Comparison of ENCODE assay signal across 15 cellular contexts in the genomic region with DNA sequence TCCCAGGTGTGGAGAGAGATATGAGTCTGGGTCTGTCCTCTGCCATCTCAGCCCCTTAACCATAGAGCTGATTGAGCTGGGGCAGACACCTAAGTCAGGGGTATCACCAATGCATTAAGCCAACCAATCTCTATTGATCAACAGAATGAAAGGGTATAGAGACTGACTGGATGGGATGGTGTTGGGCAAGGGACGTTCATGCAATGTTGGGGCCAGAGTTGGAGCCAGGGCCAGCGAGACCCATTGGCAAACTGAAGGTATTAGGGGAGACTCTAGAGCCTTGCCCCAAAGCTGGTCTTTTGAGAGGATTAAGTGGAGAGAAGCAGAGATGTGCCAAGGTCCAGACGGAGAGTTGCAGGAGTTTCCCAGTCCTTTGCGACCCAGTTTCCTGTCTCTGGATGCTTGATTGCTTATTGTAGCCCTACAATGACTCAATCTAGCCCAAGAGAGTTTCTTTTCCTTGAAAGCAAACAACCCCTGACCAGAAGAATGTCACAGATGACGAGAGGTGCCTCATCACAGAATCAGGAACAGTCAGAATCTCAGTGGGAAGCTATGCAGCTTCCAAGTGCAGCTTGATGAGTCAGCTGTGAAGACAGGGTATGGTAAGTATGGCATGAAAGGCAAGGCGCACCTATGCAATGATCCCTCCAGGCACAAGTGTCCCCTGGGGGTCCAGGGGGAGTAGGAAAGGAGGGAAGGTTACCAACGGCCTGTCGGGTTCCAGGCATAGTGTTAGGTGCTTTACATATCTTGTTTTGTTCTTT.
A peak's percentile ranks its signal among the peaks of the same experiment; 100 is the strongest.
DNase-seq lines count a peak whose midpoint lies in the region; ATAC-seq, FAIRE-seq and TF ChIP-seq lines count a peak whose summit lies in the region.
"Had no signal": no experiment of that assay in that cellular context is flagged by ENCODE, and none has a peak within 500 bp of the region (broad histone marks: within the 10 kb centered on the region; RNA-seq: fewer than 3 reads in every experiment).

No MANE protein-coding gene starts in this region.

- H3K79me2 ChIP-seq in trophoblast cell (ENCODE audit: control insufficient read depth, insufficient read depth, low read length, poor library complexity) (no peaks in the 10 kb centered on the region), HepG2 (ENCODE audit: insufficient read depth, low read length) (no peaks in the 10 kb centered on the region)

- H3K9me3 Mint-ChIP-seq in chondrocyte (ENCODE audit: low read depth), result no peaks in the 10 kb centered on the region
- H3K9me3 Mint-ChIP-seq: activated naive CD4-positive, alpha-beta T cell treated with anti-CD3 and anti-CD28 coated beads, Interleukin-2, amount 50 U/mL, for 72 hours had no signal

- H3K27ac ChIP-seq in trophoblast cell (ENCODE audit: low read depth, low read length) (peak overlapping the region; percentile 55), HepG2 (ENCODE audit: extremely low read length, insufficient read depth, low read length) (no peak overlapping the region)
- H3K27ac ChIP-seq: colonic mucosa, right atrium auricular region, VCaP had no signal

- no peak overlapping the region for H2AFZ ChIP-seq in trophoblast cell (ENCODE audit: insufficient read depth, low read length, poor library complexity)
- no peak overlapping the region for H2AFZ ChIP-seq in HepG2 (ENCODE audit: low read length)

- no peaks in the 10 kb centered on the region for H4K20me1 ChIP-seq in HepG2 (ENCODE audit: insufficient read depth, low read length)

- no peak overlapping the region for H2BK5ac ChIP-seq in trophoblast cell (ENCODE audit: low read depth, low read length, poor library complexity)

- no peak overlapping the region for H4K12ac ChIP-seq in trophoblast cell (ENCODE audit: low read depth, low read length)

- H3K4me1 ChIP-seq in trophoblast cell (ENCODE audit: control insufficient read depth in 1 of 2, insufficient read depth in 2 of 2, low read length in 2 of 2) (peaks cover 7 to 13% of the 10 kb centered on the region in 2 experiments), HepG2 (ENCODE audit: insufficient read depth, low read length) (no peaks in the 10 kb centered on the region)
- H3K4me1 ChIP-seq: colonic mucosa, right atrium auricular region had no signal

- intact Hi-C loops in HepG2 (cut with micrococcal nuclease; ENCODE audit: unreplicated experiment), result no loop called here

- peaks cover 10% of the 10 kb centered on the region for H3K4me1 Mint-ChIP-seq in chondrocyte (ENCODE audit: low read depth)

- H3K9ac ChIP-seq in trophoblast cell (ENCODE audit: low read length) (no peak overlapping the region), HepG2 (ENCODE audit: insufficient read depth, low read depth, low read length) (no peak overlapping the region)

- H3K4me3 ChIP-seq in trophoblast cell (ENCODE audit: low read depth, low read length) (no peak overlapping the region), HepG2 (replicated peaks in 1 of 3; ENCODE audit: insufficient read depth in 1 of 3, low read depth in 2 of 3, low read length in 3 of 3) (no peak overlapping the region)
- H3K4me3 ChIP-seq: colonic mucosa, right atrium auricular region had no signal

- H3K27ac Mint-ChIP-seq in chondrocyte (ENCODE audit: unreplicated experiment), result peak overlapping the region; percentile 1

- H3K4me2 ChIP-seq in trophoblast cell (ENCODE audit: low read length) (no peak overlapping the region), HepG2 (ENCODE audit: low read depth, low read length) (no peak overlapping the region)

- H3K36me3 ChIP-seq in trophoblast cell (ENCODE audit: control insufficient read depth in 1 of 2, insufficient read depth in 2 of 2, low read length in 2 of 2) (no peaks in the 10 kb centered on the region), HepG2 (replicated peaks in 1 of 2; ENCODE audit: control insufficient read depth in 1 of 2, insufficient read depth in 2 of 2, low read length in 2 of 2) (no peaks in the 10 kb centered on the region)
- H3K36me3 ChIP-seq: colonic mucosa, right atrium auricular region had no signal

- no peak overlapping the region for H3K4me3 Mint-ChIP-seq in chondrocyte (ENCODE audit: unreplicated experiment)

- DNase-seq in EL (peak; percentile 70), LHCN-M2 (ENCODE audit: low read depth) (peak; percentile 23), chondrocyte (ENCODE audit: low spot score) (no peak), trophoblast cell (peak; percentile 63 to 75), HepG2 (ENCODE audit: low spot score) (no peak), left lobe of liver (ENCODE audit: low spot score) (no peak)
- DNase-seq: colonic mucosa, COR-L47, NCI-H1105 treated with DMSO at 0.1 percent for 48 hours, NCI-H526 had no signal

- no peak overlapping the region for H2AK5ac ChIP-seq in trophoblast cell (ENCODE audit: low read length)

- H3K18ac ChIP-seq in trophoblast cell (ENCODE audit: low read length), result no peak overlapping the region

- in situ Hi-C loops in HepG2 (cut with HindIII; ENCODE audit: extremely low pct_ligation_motif_present, low pct_unique_long_range_greater_than_20kb), result loop anchor here (25.0 kb wide), 2 partner anchors 140 to 465 kb away; no protein-coding TSS in a partner anchor

- TF ChIP-seq CTCF in chondrocyte (IDR thresholded peaks at IDR 0.05) (no peak), HepG2 (CRISPR knock-in tag; IDR thresholded peaks at IDR 0.05) (no peak)

- WGBS in trophoblast cell (ENCODE audit: extremely low coverage, insufficient coverage, insufficient read length), result no CpG with 5 or more reads among the region's 8 CpGs
- WGBS in HepG2 (ENCODE audit: low lambda C conversion rate), result 20% methylated on average over 7 of the region's 8 CpGs

- no peaks in the 10 kb centered on the region for H3K79me1 ChIP-seq in trophoblast cell (ENCODE audit: low read length)

- H3K9me3 ChIP-seq in trophoblast cell (ENCODE audit: insufficient read depth, low read depth, low read length) (no peaks in the 10 kb centered on the region), HepG2 (ENCODE audit: low read length) (no peaks in the 10 kb centered on the region)
- H3K9me3 ChIP-seq: colonic mucosa, right atrium auricular region had no signal

- H3K27me3 ChIP-seq in trophoblast cell (ENCODE audit: insufficient read depth, low read length), result no peaks in the 10 kb centered on the region
- H3K27me3 ChIP-seq in HepG2 (ENCODE audit: control insufficient read depth in 1 of 2, insufficient read depth in 2 of 2, low read length in 2 of 2), result peaks cover 3 to 27% of the 10 kb centered on the region in 2 experiments; a peak in 3 of 5 replicates
- H3K27me3 ChIP-seq: colonic mucosa, right atrium auricular region had no signal

- TF ChIP-seq POLR2A in HepG2 (IDR thresholded peaks at IDR 0.05; ENCODE audit: insufficient read depth in 1 of 2, low read depth in 2 of 2, low read length in 2 of 2), result no peak

- H2BK12ac ChIP-seq in trophoblast cell (ENCODE audit: low read length), result no peak overlapping the region

- H3K4ac ChIP-seq in trophoblast cell (ENCODE audit: low read depth, low read length), result no peak overlapping the region

- TF ChIP-seq EP300 in HepG2 (IDR thresholded peaks at IDR 0.05; ENCODE audit: low read depth in 2 of 2, low read length in 2 of 2), result no peak
- no peak for TF ChIP-seq EP300 in HepG2 (CRISPR knock-in tag; IDR thresholded peaks at IDR 0.05; ENCODE audit: borderline replicate concordance)

- POLR2A ChIA-PET in HepG2 (lab: Yijun Ruan, JAX), result interaction anchor here (0.7 kb wide), 1 partner anchor 8 kb away, joined by 3 read pairs; no protein-coding TSS in a partner anchor

- H3K36me3 Mint-ChIP-seq in chondrocyte (ENCODE audit: low read depth), result no peaks in the 10 kb centered on the region
- H3K36me3 Mint-ChIP-seq: activated naive CD4-positive, alpha-beta T cell treated with anti-CD3 and anti-CD28 coated beads, Interleukin-2, amount 50 U/mL, for 72 hours had no signal

- H4K91ac ChIP-seq in trophoblast cell (ENCODE audit: low read depth, low read length), result no peak overlapping the region

- BruUV-seq in HepG2 (replicated peaks; lab: Mats Ljungman, UMichigan), result no TSS peak

- H4K8ac ChIP-seq in trophoblast cell (ENCODE audit: low read depth, low read length), result no peak overlapping the region

- H2BK120ac ChIP-seq in trophoblast cell (ENCODE audit: insufficient read depth, low read length, poor library complexity), result no peak overlapping the region

- CTCF ChIA-PET in HepG2 (lab: Yijun Ruan, JAX; ENCODE audit: low intra/inter-chr PET ratio, low total read pairs), result no interaction called here

- no peak overlapping the region for H3K23ac ChIP-seq in trophoblast cell (ENCODE audit: low read length)

- TF ChIP-seq RAD21 in HepG2 (CRISPR knock-in tag; IDR thresholded peaks at IDR 0.05), result no peak

- no peaks in the 10 kb centered on the region for H3K27me3 Mint-ChIP-seq in chondrocyte (ENCODE audit: low read depth)

- FAIRE-seq in HepG2 (lab: Jason Lieb, UNC), result no peak
- FAIRE-seq: islet of Langerhans had no signal

- no peak for ATAC-seq in HepG2
- ATAC-seq in left lobe of liver, result no peak
- ATAC-seq in HG02610 (IDR thresholded peaks at IDR 0.05; ENCODE audit: unreplicated experiment), result no peak

- no peak overlapping the region for H3K14ac ChIP-seq in trophoblast cell (ENCODE audit: low read length)

TF ChIP-seq in HepG2, 621 proteins besides CTCF, POLR2A, EP300 and RAD21:
- TF ChIP-seq, protein P1, sequence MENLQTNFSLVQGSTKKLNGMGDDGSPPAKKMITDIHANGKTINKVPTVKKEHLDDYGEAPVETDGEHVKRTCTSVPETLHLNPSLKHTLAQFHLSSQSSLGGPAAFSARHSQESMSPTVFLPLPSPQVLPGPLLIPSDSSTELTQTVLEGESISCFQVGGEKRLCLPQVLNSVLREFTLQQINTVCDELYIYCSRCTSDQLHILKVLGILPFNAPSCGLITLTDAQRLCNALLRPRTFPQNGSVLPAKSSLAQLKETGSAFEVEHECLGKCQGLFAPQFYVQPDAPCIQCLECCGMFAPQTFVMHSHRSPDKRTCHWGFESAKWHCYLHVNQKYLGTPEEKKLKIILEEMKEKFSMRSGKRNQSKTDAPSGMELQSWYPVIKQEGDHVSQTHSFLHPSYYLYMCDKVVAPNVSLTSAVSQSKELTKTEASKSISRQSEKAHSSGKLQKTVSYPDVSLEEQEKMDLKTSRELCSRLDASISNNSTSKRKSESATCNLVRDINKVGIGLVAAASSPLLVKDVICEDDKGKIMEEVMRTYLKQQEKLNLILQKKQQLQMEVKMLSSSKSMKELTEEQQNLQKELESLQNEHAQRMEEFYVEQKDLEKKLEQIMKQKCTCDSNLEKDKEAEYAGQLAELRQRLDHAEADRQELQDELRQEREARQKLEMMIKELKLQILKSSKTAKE (CRISPR knock-in tag; IDR thresholded peaks at IDR 0.05; ENCODE audit: borderline replicate concordance), result no peak
TF ChIP-seq in HepG2: peak in this region for 0.

Comparison
In these comparisons a context has a peak if more than half of its experiments do, and no peak if none do; other contexts are left out.
1. DNase-seq: peak in EL (single experiment), LHCN-M2 (single experiment) and trophoblast cell (2 of 2); none in chondrocyte (single experiment), HepG2 (single experiment) and left lobe of liver (single experiment).